ENCODE assay signal across 9 cellular contexts in genomic region chr17:1197781-1198490, GRCh38. TPM values are rescaled to one million over a fixed set of nuclear protein-coding genes. Genes with fewer than 3 reads are reported as not detected.
A peak's percentile ranks its signal among the peaks of the same experiment; 100 is the strongest.
DNase-seq lines count a peak whose midpoint lies in the region; ATAC-seq and TF ChIP-seq lines count a peak whose summit lies in the region.
"Had no signal": no experiment of that assay in that cellular context is flagged by ENCODE, and none has a peak within 500 bp of the region (broad histone marks: within the 10 kb centered on the region; RNA-seq: fewer than 3 reads in every experiment).

No MANE protein-coding gene starts in this region.

- H2BK120ac ChIP-seq in IMR-90 (ENCODE audit: low read depth, low read length): peak overlapping the region; percentile 5; the same call in 1 of the 2 replicates

- H3K27me3 Mint-ChIP-seq in activated CD8-positive, alpha-beta memory T cell treated with anti-CD3 and anti-CD28 coated beads, Interleukin-2, amount 10 ng/mL, durations not matched to agents 7 days and 5 days: peaks cover 3% of the 10 kb centered on the region

- TF ChIP-seq RAD21 in IMR-90 (IDR thresholded peaks at IDR 0.05; ENCODE audit: low read length): no peak

- peak overlapping the region; percentile 91 for H3K27ac Mint-ChIP-seq in activated CD8-positive, alpha-beta memory T cell treated with anti-CD3 and anti-CD28 coated beads, Interleukin-2, amount 10 ng/mL, durations not matched to agents 7 days and 5 days

- peak; percentile 56 for ATAC-seq in IMR-90 (ENCODE audit: low read depth)
- ATAC-seq in activated CD8-positive, alpha-beta memory T cell treated with anti-CD3 and anti-CD28 coated beads, Interleukin-2, amount 10 ng/mL, durations not matched to agents 7 days and 5 days: peak; percentile 67

- H3K4me1 Mint-ChIP-seq in activated CD8-positive, alpha-beta memory T cell treated with anti-CD3 and anti-CD28 coated beads, Interleukin-2, amount 10 ng/mL, durations not matched to agents 7 days and 5 days: peaks cover 65% of the 10 kb centered on the region

- in situ Hi-C loops in IMR-90 (cut with MboI; ENCODE audit: low sequenced_read_pairs): no loop called here

- H2AK5ac ChIP-seq in IMR-90 (ENCODE audit: low read depth, low read length): 0 out of 2 replicates have a peak overlapping the region, but pooled peaks have one; percentile 24

- H2BK15ac ChIP-seq in IMR-90 (ENCODE audit: low read depth, low read length): no peak overlapping the region; the same call in 2 of the 3 replicates

- no peak overlapping the region; the same call in 1 of the 2 replicates for H4K5ac ChIP-seq in IMR-90 (ENCODE audit: low read depth, low read length)

- H3K9me1 ChIP-seq in IMR-90 (ENCODE audit: insufficient read depth, low read length): no peaks in the 10 kb centered on the region

- no peak overlapping the region; the same call in 1 of the 2 replicates for H3K4ac ChIP-seq in IMR-90 (ENCODE audit: low read depth, low read length)

- POLR2A ChIA-PET in IMR-90 (lab: Charles Lee; ENCODE audit: unreplicated experiment): no interaction called here

- peak overlapping the region; percentile 16; the same call in 1 of the 2 replicates for H2BK20ac ChIP-seq in IMR-90 (ENCODE audit: low read depth, low read length)

- H3K4me1 ChIP-seq in IMR-90 (ENCODE audit: control insufficient read depth, insufficient read depth, low read length) (peaks cover 7% of the 10 kb centered on the region; the same call in 1 of the 2 replicates), smooth muscle cell (ENCODE audit: low read depth) (peaks cover 7% of the 10 kb centered on the region)

- no peaks in the 10 kb centered on the region for H3K79me1 ChIP-seq in IMR-90 (ENCODE audit: low read depth in 1 of 2, low read length in 2 of 2)

- no peak overlapping the region; the same call in 1 of the 2 replicates for H3K14ac ChIP-seq in IMR-90 (replicated peaks; ENCODE audit: low read depth, low read length)

- no peaks in the 10 kb centered on the region for H3K9me3 Mint-ChIP-seq in activated CD8-positive, alpha-beta memory T cell treated with anti-CD3 and anti-CD28 coated beads, Interleukin-2, amount 10 ng/mL, durations not matched to agents 7 days and 5 days (ENCODE audit: low read depth)

- H3K4me3 ChIP-seq in IMR-90 (ENCODE audit: insufficient read depth, low read depth, low read length) (no peak overlapping the region), smooth muscle cell (no peak overlapping the region)

- no peak overlapping the region for H3K56ac ChIP-seq in IMR-90 (ENCODE audit: extremely low read depth, insufficient read depth, low read length)

- intact Hi-C loops in IMR-90 (cut with micrococcal nuclease): no loop called here

- H4K20me1 ChIP-seq in IMR-90 (ENCODE audit: insufficient read depth, low read length) (no peaks in the 10 kb centered on the region), smooth muscle cell (ENCODE audit: low read depth) (no peaks in the 10 kb centered on the region)

- no peak for TF ChIP-seq POLR2A in IMR-90 (IDR thresholded peaks at IDR 0.05; ENCODE audit: low read depth, low read length)

- peak overlapping the region in 1 of 2 experiments; percentile 43; a peak in 1 of 4 replicates for H4K8ac ChIP-seq in IMR-90 (ENCODE audit: low read depth in 2 of 2, low read length in 2 of 2)

- H2AFZ ChIP-seq in IMR-90 (replicated peaks; ENCODE audit: low read length, poor library complexity): peak overlapping the region; percentile 28
- no peak overlapping the region for H2AFZ ChIP-seq in smooth muscle cell (ENCODE audit: low read depth)

- H3K9me3 ChIP-seq in IMR-90 (ENCODE audit: control insufficient read depth, insufficient read depth, low read length): no peaks in the 10 kb centered on the region
- no peaks in the 10 kb centered on the region for H3K9me3 ChIP-seq in smooth muscle cell (replicated peaks; ENCODE audit: low read depth)

- peaks cover 5% of the 10 kb centered on the region for H3F3A ChIP-seq in smooth muscle cell (ENCODE audit: low read depth)

- no TSS peak for BruUV-seq in IMR-90 (replicated peaks; lab: Mats Ljungman, UMichigan)

- H3K18ac ChIP-seq in IMR-90 (ENCODE audit: low read depth, low read length): no peak overlapping the region; the same call in 1 of the 2 replicates

- CTCF ChIA-PET in IMR-90 (lab: Yijun Ruan, JAX): interaction anchor here (0.6 to 2.0 kb wide), 3 partner anchors 10 to 342 kb away, joined by 3 to 7 read pairs (median 4); no protein-coding TSS in a partner anchor
- CTCF ChIA-PET in activated CD8-positive, alpha-beta memory T cell treated with anti-CD3 and anti-CD28 coated beads, Interleukin-2, amount 10 ng/mL, durations not matched to agents 7 days and 5 days (lab: Charles Lee): interaction anchor here (0.8 to 7.3 kb wide), 13 partner anchors 13 to 217 kb away, joined by 3 to 110 read pairs (median 4); no protein-coding TSS in a partner anchor

- H3K4me2 ChIP-seq in IMR-90 (ENCODE audit: low read depth, low read length) (no peak overlapping the region), smooth muscle cell (peak overlapping the region; percentile 40)

- H3K23ac ChIP-seq in IMR-90 (ENCODE audit: low read depth, low read length): no peak overlapping the region

- H3K36me3 ChIP-seq in IMR-90 (ENCODE audit: control insufficient read depth, insufficient read depth, low read length): no peaks in the 10 kb centered on the region
- no peaks in the 10 kb centered on the region for H3K36me3 ChIP-seq in smooth muscle cell (ENCODE audit: low read depth)

- no peak overlapping the region for H2AK9ac ChIP-seq in IMR-90 (replicated peaks; ENCODE audit: low read depth, low read length, poor library complexity)

- H3K27me3 ChIP-seq in IMR-90 (ENCODE audit: control insufficient read depth, insufficient read depth, low read length) (peaks cover 7% of the 10 kb centered on the region), smooth muscle cell (ENCODE audit: low read depth) (no peaks in the 10 kb centered on the region)

- peaks cover 4% of the 10 kb centered on the region for H3K36me3 Mint-ChIP-seq in activated CD8-positive, alpha-beta memory T cell treated with anti-CD3 and anti-CD28 coated beads, Interleukin-2, amount 10 ng/mL, durations not matched to agents 7 days and 5 days

- DNase-seq in stimulated activated CD4-positive, alpha-beta T cell treated with anti-CD3 and anti-CD28 coated beads, Interleukin-1b, Interleukin-23, amount 100 ng/mL, for 48 hours: peak; percentile 39
- DNase-seq in stimulated activated CD4-positive, alpha-beta T cell treated with anti-CD3 and anti-CD28 coated beads, Interleukin-4, amount 100 ng/mL, for 1 hour: no peak
- no peak for DNase-seq in IMR-90
- DNase-seq in activated CD8-positive, alpha-beta memory T cell treated with anti-CD3 and anti-CD28 coated beads, Interleukin-2, amount 10 ng/mL, durations not matched to agents 7 days and 5 days: peak; percentile 96
- peak; percentile 86 for DNase-seq in germinal center (ENCODE audit: low spot score)
- DNase-seq in smooth muscle cell (lab: John Stamatoyannopoulos, UW; ENCODE audit: unreplicated experiment): peak; percentile 59
- no peak for DNase-seq in D341Med (ENCODE audit: low spot score)
- no peak for DNase-seq in NCI-H2171 treated with DMSO at 0.1 percent for 48 hours (lab: John Stamatoyannopoulos, UW)

- no peaks in the 10 kb centered on the region for H3K79me2 ChIP-seq in smooth muscle cell (ENCODE audit: low read depth)

- peak overlapping the region; percentile 52 for H3K4me3 Mint-ChIP-seq in activated CD8-positive, alpha-beta memory T cell treated with anti-CD3 and anti-CD28 coated beads, Interleukin-2, amount 10 ng/mL, durations not matched to agents 7 days and 5 days

- 57% methylated on average over 6 of the region's 17 CpGs; no CpG with 5 or more reads in 1 of the 2 experiments for WGBS in IMR-90 (ENCODE audit: extremely low coverage in 2 of 2, insufficient read length in 1 of 2), 2 experiments
- WGBS in smooth muscle cell (ENCODE audit: low lambda C conversion rate): 41% methylated on average over 17 of the region's 17 CpGs

- dilution Hi-C loops in IMR-90 (cut with HindIII; ENCODE audit: low sequenced_read_pairs, unreplicated experiment): no loop called here

- H3K27ac ChIP-seq in IMR-90 (ENCODE audit: insufficient read depth, low read length): no peak overlapping the region
- H3K27ac ChIP-seq in smooth muscle cell (ENCODE audit: low read depth): peak overlapping the region; percentile 46
- H3K27ac ChIP-seq: C4-2B had no signal

- no peak overlapping the region for H2BK5ac ChIP-seq in IMR-90 (ENCODE audit: low read depth, low read length, poor library complexity, severe bottlenecking)

- H3K9ac ChIP-seq in IMR-90 (ENCODE audit: low read depth, low read length): no peak overlapping the region
- peak overlapping the region; percentile 4 for H3K9ac ChIP-seq in smooth muscle cell (ENCODE audit: low read depth)

- no peak for TF ChIP-seq CTCF in IMR-90 (conservative IDR thresholded peaks at IDR 0.05; ENCODE audit: low read depth, low read length)
- no peak for TF ChIP-seq CTCF in smooth muscle cell (IDR thresholded peaks at IDR 0.05; ENCODE audit: borderline replicate concordance, insufficient read depth, poor library complexity, severe bottlenecking)

- H4K91ac ChIP-seq in IMR-90 (ENCODE audit: insufficient read depth, low read depth, low read length): no peak overlapping the region; the same call in 1 of the 2 replicates

TF ChIP-seq in IMR-90, 13 proteins besides CTCF, POLR2A, EP300 and RAD21 (continues in another document):
- TF ChIP-seq MAFK (IDR thresholded peaks at IDR 0.05; ENCODE audit: low read depth, low read length) (no peak), CEBPB (IDR thresholded peaks at IDR 0.05; ENCODE audit: low read depth, low read length) (no peak), CHD1 (IDR thresholded peaks at IDR 0.05; ENCODE audit: low read depth, low read length) (no peak), SMC3 (IDR thresholded peaks at IDR 0.05; ENCODE audit: low read depth, low read length) (no peak), NFE2L2 (IDR thresholded peaks at IDR 0.05; ENCODE audit: low read depth, low read length) (no peak), USF2 (IDR thresholded peaks at IDR 0.05; ENCODE audit: low read depth, low read length) (no peak)

RNA-seq across cellular contexts. Expression of gene ABR, which starts 18.2 kb away (rescaled TPM):
- total RNA-seq in IMR-90 (2012; rRNA removed): 24.7 and 28.3 TPM in 2 replicates
- polyA plus RNA-seq in IMR-90 (2012; rRNA removed): 79.7 and 111 TPM in 2 replicates
- polyA plus RNA-seq in IMR-90 (2012; cell fraction: cytosol; rRNA removed): 97.0 and 129 TPM in 2 replicates
- polyA plus RNA-seq in IMR-90 (2012; cell fraction: nucleus; rRNA removed; ENCODE audit: low replicate concordance): 96.8 and 177 TPM in 2 replicates
- total RNA-seq in activated CD8-positive, alpha-beta memory T cell treated with anti-CD3 and anti-CD28 coated beads, Interleukin-2, amount 10 ng/mL, durations not matched to agents 7 days and 5 days: 100 to 1,000 TPM in 1 of 2 experiments, 10 to 100 TPM in 1; 83.2 to 145 TPM
- 26.5 and 29.1 TPM in 2 replicates for total RNA-seq in smooth muscle cell
- polyA plus RNA-seq in smooth muscle cell: 16.1 and 23.3 TPM in 2 replicates

Comparison
In these comparisons a context has a peak if more than half of its experiments do, and no peak if none do; other contexts are left out.
1. DNase-seq: peak in stimulated activated CD4-positive, alpha-beta T cell treated with anti-CD3 and anti-CD28 coated beads, Interleukin-1b, Interleukin-23, amount 100 ng/mL, for 48 hours (single experiment), activated CD8-positive, alpha-beta memory T cell treated with anti-CD3 and anti-CD28 coated beads, Interleukin-2, amount 10 ng/mL, durations not matched to agents 7 days and 5 days (single experiment), germinal center (single experiment) and smooth muscle cell (single experiment); none in stimulated activated CD4-positive, alpha-beta T cell treated with anti-CD3 and anti-CD28 coated beads, Interleukin-4, amount 100 ng/mL, for 1 hour (single experiment), IMR-90 (single experiment), D341Med (single experiment) and NCI-H2171 treated with DMSO at 0.1 percent for 48 hours (single experiment).